Comparison of ENCODE assay signal across 1 cellular context in genomic region chr16:80932725-80933124, GRCh38.
A peak's percentile ranks its signal among the peaks of the same experiment; 100 is the strongest.
TF ChIP-seq lines count a peak whose summit lies in the region.

No MANE protein-coding gene starts in this region.

TF ChIP-seq in HepG2, 621 proteins besides CTCF, POLR2A, EP300 and RAD21 (continued from another document):
- TF ChIP-seq, protein P1, sequence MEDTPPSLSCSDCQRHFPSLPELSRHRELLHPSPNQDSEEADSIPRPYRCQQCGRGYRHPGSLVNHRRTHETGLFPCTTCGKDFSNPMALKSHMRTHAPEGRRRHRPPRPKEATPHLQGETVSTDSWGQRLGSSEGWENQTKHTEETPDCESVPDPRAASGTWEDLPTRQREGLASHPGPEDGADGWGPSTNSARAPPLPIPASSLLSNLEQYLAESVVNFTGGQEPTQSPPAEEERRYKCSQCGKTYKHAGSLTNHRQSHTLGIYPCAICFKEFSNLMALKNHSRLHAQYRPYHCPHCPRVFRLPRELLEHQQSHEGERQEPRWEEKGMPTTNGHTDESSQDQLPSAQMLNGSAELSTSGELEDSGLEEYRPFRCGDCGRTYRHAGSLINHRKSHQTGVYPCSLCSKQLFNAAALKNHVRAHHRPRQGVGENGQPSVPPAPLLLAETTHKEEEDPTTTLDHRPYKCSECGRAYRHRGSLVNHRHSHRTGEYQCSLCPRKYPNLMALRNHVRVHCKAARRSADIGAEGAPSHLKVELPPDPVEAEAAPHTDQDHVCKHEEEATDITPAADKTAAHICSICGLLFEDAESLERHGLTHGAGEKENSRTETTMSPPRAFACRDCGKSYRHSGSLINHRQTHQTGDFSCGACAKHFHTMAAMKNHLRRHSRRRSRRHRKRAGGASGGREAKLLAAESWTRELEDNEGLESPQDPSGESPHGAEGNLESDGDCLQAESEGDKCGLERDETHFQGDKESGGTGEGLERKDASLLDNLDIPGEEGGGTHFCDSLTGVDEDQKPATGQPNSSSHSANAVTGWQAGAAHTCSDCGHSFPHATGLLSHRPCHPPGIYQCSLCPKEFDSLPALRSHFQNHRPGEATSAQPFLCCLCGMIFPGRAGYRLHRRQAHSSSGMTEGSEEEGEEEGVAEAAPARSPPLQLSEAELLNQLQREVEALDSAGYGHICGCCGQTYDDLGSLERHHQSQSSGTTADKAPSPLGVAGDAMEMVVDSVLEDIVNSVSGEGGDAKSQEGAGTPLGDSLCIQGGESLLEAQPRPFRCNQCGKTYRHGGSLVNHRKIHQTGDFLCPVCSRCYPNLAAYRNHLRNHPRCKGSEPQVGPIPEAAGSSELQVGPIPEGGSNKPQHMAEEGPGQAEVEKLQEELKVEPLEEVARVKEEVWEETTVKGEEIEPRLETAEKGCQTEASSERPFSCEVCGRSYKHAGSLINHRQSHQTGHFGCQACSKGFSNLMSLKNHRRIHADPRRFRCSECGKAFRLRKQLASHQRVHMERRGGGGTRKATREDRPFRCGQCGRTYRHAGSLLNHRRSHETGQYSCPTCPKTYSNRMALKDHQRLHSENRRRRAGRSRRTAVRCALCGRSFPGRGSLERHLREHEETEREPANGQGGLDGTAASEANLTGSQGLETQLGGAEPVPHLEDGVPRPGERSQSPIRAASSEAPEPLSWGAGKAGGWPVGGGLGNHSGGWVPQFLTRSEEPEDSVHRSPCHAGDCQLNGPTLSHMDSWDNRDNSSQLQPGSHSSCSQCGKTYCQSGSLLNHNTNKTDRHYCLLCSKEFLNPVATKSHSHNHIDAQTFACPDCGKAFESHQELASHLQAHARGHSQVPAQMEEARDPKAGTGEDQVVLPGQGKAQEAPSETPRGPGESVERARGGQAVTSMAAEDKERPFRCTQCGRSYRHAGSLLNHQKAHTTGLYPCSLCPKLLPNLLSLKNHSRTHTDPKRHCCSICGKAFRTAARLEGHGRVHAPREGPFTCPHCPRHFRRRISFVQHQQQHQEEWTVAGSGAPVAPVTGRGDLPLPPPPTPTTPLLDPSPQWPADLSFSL (CRISPR knock-in tag; IDR thresholded peaks at IDR 0.05): no peak
- no peak for TF ChIP-seq CREB1 (IDR thresholded peaks at IDR 0.05)
- TF ChIP-seq CREB1 (CRISPR knock-in tag; IDR thresholded peaks at IDR 0.05): no peak
- no peak for TF ChIP-seq ZNF33B (CRISPR knock-in tag; IDR thresholded peaks at IDR 0.05)
- TF ChIP-seq, protein P2, sequence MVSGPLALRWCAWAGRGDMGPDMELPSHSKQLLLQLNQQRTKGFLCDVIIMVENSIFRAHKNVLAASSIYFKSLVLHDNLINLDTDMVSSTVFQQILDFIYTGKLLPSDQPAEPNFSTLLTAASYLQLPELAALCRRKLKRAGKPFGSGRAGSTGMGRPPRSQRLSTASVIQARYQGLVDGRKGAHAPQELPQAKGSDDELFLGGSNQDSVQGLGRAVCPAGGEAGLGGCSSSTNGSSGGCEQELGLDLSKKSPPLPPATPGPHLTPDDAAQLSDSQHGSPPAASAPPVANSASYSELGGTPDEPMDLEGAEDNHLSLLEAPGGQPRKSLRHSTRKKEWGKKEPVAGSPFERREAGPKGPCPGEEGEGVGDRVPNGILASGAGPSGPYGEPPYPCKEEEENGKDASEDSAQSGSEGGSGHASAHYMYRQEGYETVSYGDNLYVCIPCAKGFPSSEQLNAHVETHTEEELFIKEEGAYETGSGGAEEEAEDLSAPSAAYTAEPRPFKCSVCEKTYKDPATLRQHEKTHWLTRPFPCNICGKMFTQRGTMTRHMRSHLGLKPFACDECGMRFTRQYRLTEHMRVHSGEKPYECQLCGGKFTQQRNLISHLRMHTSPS (CRISPR knock-in tag; IDR thresholded peaks at IDR 0.05; ENCODE audit: low read depth): 0 out of 2 replicates have a peak, but pooled peaks have one; percentile 2
- peak; percentile 0; the same call in 1 of the 2 replicates for TF ChIP-seq ZNF574 (CRISPR knock-in tag; IDR thresholded peaks at IDR 0.05)
- no peak for TF ChIP-seq CHD2 (IDR thresholded peaks at IDR 0.05; ENCODE audit: low read depth, low read length)
- no peak for TF ChIP-seq TIGD3 (CRISPR knock-in tag; IDR thresholded peaks at IDR 0.05; ENCODE audit: borderline replicate concordance)
- no peak for TF ChIP-seq ZKSCAN1 (IDR thresholded peaks at IDR 0.05; ENCODE audit: low read length)
- no peak for TF ChIP-seq ZNF101 (CRISPR knock-in tag; IDR thresholded peaks at IDR 0.05; ENCODE audit: borderline replicate concordance, low read depth)
- no peak for TF ChIP-seq REST (IDR thresholded peaks at IDR 0.05; ENCODE audit: borderline replicate concordance in 1 of 2, low read depth in 1 of 2, low read length in 2 of 2)
- TF ChIP-seq ZNF530 (CRISPR knock-in tag; IDR thresholded peaks at IDR 0.05; ENCODE audit: low read depth): no peak
- no peak for TF ChIP-seq ZFP41 (CRISPR knock-in tag; IDR thresholded peaks at IDR 0.05; ENCODE audit: borderline replicate concordance)
- TF ChIP-seq TBX3 (IDR thresholded peaks at IDR 0.05; ENCODE audit: borderline replicate concordance): no peak
- TF ChIP-seq ZFYVE20 (CRISPR knock-in tag; IDR thresholded peaks at IDR 0.05; ENCODE audit: borderline replicate concordance, low read depth): no peak
- TF ChIP-seq ZMAT3 (CRISPR knock-in tag; conservative IDR thresholded peaks at IDR 0.05): no peak
- no peak for TF ChIP-seq ZFP36L1 (CRISPR knock-in tag; IDR thresholded peaks at IDR 0.05)
- no peak for TF ChIP-seq ZBTB3 (CRISPR knock-in tag; IDR thresholded peaks at IDR 0.05; ENCODE audit: borderline replicate concordance, low read depth)
- TF ChIP-seq, protein P3, sequence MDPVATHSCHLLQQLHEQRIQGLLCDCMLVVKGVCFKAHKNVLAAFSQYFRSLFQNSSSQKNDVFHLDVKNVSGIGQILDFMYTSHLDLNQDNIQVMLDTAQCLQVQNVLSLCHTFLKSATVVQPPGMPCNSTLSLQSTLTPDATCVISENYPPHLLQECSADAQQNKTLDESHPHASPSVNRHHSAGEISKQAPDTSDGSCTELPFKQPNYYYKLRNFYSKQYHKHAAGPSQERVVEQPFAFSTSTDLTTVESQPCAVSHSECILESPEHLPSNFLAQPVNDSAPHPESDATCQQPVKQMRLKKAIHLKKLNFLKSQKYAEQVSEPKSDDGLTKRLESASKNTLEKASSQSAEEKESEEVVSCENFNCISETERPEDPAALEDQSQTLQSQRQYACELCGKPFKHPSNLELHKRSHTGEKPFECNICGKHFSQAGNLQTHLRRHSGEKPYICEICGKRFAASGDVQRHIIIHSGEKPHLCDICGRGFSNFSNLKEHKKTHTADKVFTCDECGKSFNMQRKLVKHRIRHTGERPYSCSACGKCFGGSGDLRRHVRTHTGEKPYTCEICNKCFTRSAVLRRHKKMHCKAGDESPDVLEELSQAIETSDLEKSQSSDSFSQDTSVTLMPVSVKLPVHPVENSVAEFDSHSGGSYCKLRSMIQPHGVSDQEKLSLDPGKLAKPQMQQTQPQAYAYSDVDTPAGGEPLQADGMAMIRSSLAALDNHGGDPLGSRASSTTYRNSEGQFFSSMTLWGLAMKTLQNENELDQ (CRISPR knock-in tag; IDR thresholded peaks at IDR 0.05; ENCODE audit: borderline replicate concordance): no peak
- TF ChIP-seq ZSCAN22 (CRISPR knock-in tag; IDR thresholded peaks at IDR 0.05): no peak
- TF ChIP-seq STAT6 (CRISPR knock-in tag; IDR thresholded peaks at IDR 0.05; ENCODE audit: borderline replicate concordance): no peak
TF ChIP-seq in HepG2: peak in this region for 4.
